ENCODE assay signal across 8 cellular contexts in the genomic region with DNA sequence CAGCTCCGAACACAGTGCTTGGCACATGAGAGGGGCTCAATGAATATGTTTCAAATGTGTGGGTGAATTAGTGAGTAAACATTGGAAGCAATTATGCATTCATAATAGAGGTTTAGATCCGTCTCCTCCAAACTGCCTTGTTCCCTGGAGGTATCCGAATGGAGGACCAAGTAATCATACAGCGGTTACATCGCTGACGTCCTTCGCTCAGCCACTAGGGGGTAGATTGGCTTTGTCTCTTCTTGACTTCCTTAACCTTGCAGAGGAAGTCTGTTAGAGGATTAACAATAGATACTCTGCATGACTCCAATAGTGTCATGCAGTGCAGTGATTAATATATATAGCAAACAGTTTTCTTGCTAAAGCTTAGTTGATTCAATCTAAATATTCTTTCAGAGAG.
A peak's percentile ranks its signal among the peaks of the same experiment; 100 is the strongest.
DNase-seq lines count a peak whose midpoint lies in the region; ATAC-seq and TF ChIP-seq lines count a peak whose summit lies in the region.

No MANE protein-coding gene starts in this region.

- H3K4me3 Mint-ChIP-seq in progenitor cell of endocrine pancreas (ENCODE audit: low read depth): no peak overlapping the region

- H3K27ac Mint-ChIP-seq in progenitor cell of endocrine pancreas: no peak overlapping the region

- peaks cover 3% of the 10 kb centered on the region for H3K36me3 ChIP-seq in NT2/D1 (ENCODE audit: insufficient read depth, insufficient read length, low read length)

- H3K27me3 ChIP-seq in NT2/D1 (ENCODE audit: insufficient read depth, insufficient read length): no peaks in the 10 kb centered on the region

- no peak for DNase-seq in Right ventricle myocardium inferior (ENCODE audit: missing footprints)
- no peak for DNase-seq in cardiac septum (ENCODE audit: low spot score)
- peak; percentile 57 for DNase-seq in NT2/D1 (ENCODE audit: low read depth, low spot score)
- DNase-seq in fibroblast of the conjunctiva (ENCODE audit: low read depth): peak; percentile 26
- no peak for DNase-seq in progenitor cell of endocrine pancreas (ENCODE audit: low spot score, unreplicated experiment)

- no peaks in the 10 kb centered on the region for H3K36me3 Mint-ChIP-seq in progenitor cell of endocrine pancreas (ENCODE audit: insufficient read depth)

- peak; percentile 50 for ATAC-seq in Right ventricle myocardium inferior
- no peak for ATAC-seq in HG03460 (IDR thresholded peaks at IDR 0.05; ENCODE audit: unreplicated experiment)
- ATAC-seq in HG02571 (IDR thresholded peaks at IDR 0.05; ENCODE audit: unreplicated experiment): no peak
- no peak for ATAC-seq in GM19467 (IDR thresholded peaks at IDR 0.05; ENCODE audit: unreplicated experiment)

- H3K9me3 ChIP-seq in NT2/D1 (ENCODE audit: insufficient read depth, low read length): no peaks in the 10 kb centered on the region

- peak; percentile 65 for TF ChIP-seq CTCF in progenitor cell of endocrine pancreas (IDR thresholded peaks at IDR 0.05; ENCODE audit: unreplicated experiment)

- no peaks in the 10 kb centered on the region for H3K4me1 ChIP-seq in NT2/D1 (ENCODE audit: insufficient read depth, insufficient read length)

- no peak overlapping the region for H3K4me3 ChIP-seq in NT2/D1 (ENCODE audit: insufficient read length, low read depth)

- no peaks in the 10 kb centered on the region for H3K9me3 Mint-ChIP-seq in progenitor cell of endocrine pancreas (ENCODE audit: low read depth)

- H3K4me1 Mint-ChIP-seq in progenitor cell of endocrine pancreas (ENCODE audit: low read depth): peaks cover 17% of the 10 kb centered on the region

- no peak overlapping the region for H3K9ac ChIP-seq in NT2/D1 (ENCODE audit: insufficient read length, low read depth)

- intact Hi-C loops in Right ventricle myocardium inferior (cut with DNase I) (loop anchor here (10.0 kb wide), 1 partner anchor 809 kb away; no protein-coding TSS in a partner anchor), cardiac septum (cut with DNase I) (no loop called here)

- H3K27me3 Mint-ChIP-seq in progenitor cell of endocrine pancreas: no peaks in the 10 kb centered on the region

Comparison
In these comparisons a context has a peak if more than half of its experiments do, and no peak if none do; other contexts are left out.
1. DNase-seq: peak in NT2/D1 (single experiment) and fibroblast of the conjunctiva (single experiment); none in Right ventricle myocardium inferior (single experiment), cardiac septum (single experiment) and progenitor cell of endocrine pancreas (single experiment).